Comparison of ENCODE assay signal across 9 cellular contexts in the genomic region with DNA sequence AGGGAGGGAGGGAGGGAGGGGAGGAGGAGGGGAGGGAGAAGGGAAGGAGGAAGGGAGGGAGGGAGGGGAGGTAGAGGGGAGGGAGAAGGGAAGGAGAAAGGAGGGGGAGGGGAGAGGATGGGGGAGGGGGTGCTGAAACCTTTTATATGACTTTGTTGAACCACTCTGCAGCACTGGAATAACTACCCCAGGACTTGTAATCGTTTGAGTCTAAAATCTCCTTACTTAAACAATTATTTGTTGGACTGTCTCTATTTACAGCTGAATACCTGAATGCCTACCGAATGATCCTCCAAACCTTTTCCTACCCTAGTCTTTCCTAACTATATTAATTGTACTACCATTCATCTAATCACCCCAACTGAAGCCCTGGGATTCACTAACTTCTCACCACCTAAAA.
"Had no signal": no experiment of that assay in that cellular context is flagged by ENCODE, and none has a peak within 500 bp of the region (broad histone marks: within the 10 kb centered on the region; RNA-seq: fewer than 3 reads in every experiment).

No MANE protein-coding gene starts in this region.

- H3K4me3 ChIP-seq: GM23248, HAP-1 had no signal

- H3K9ac ChIP-seq: GM23248 had no signal

- H3K36me3 Mint-ChIP-seq: IgD-negative memory B cell had no signal

- DNase-seq: GM23248, GOT3, H7, HFFc6, KG1 had no signal

- H3K27ac ChIP-seq: GM23248, HL-60 had no signal

- H3K27ac Mint-ChIP-seq: HFFc6, IgD-negative memory B cell had no signal

- H3K4me1 ChIP-seq: HAP-1 had no signal

- H2AFZ ChIP-seq: GM23248 had no signal

- H3K4me3 Mint-ChIP-seq: HFFc6, IgD-negative memory B cell had no signal

- ATAC-seq: HCT116 had no signal

- H3K9me3 ChIP-seq: HAP-1 had no signal

- H3K4me1 Mint-ChIP-seq: IgD-negative memory B cell had no signal

- H3K36me3 ChIP-seq: HAP-1 had no signal
